ENCODE assay signal across 12 cellular contexts in the genomic region with DNA sequence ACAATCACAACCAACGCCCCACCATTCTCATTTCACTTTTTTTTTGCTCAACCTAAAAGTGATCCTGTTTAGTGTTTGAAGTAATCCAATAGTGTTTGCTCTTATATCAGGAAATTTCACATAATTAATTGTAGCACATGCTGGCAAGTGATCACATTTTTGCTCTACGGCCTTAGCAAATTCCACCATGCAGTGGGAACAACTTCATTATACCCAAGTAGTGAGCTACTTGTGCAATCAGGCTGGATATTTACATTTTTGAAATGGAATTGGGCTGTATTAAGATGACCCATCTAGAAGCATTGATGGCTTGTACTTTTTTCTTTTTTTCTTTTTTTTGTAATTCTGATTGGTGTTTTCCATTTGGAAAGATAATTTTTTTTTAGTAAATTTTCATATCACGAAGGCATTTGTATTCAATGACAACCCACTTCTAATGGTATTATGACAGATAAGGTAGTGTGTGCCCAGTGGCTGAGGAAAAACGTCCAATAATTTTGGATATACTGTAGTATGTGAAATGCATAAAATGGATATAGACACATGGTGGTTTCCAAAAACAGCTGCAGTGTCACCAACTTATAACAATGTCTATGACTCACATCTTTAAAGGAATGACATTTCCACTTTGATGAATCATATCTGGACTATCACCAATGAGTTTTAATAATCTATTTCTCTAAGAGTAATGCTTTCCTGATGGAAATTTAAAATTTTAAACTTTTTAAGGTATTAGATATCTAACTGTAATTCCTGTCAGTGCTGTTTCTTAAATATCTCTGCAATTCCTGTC.
A peak's percentile ranks its signal among the peaks of the same experiment; 100 is the strongest.
DNase-seq lines count a peak whose midpoint lies in the region; ATAC-seq and TF ChIP-seq lines count a peak whose summit lies in the region.
"Had no signal": no experiment of that assay in that cellular context is flagged by ENCODE, and none has a peak within 500 bp of the region (broad histone marks: within the 10 kb centered on the region; RNA-seq: fewer than 3 reads in every experiment).

No MANE protein-coding gene starts in this region.

- DNase-seq in AG08395 (ENCODE audit: low spot score): peak; percentile 50
- peak; percentile 66 for DNase-seq in M059J (ENCODE audit: low read depth)
- DNase-seq in dermis blood vessel endothelial cell: peak; percentile 21
- DNase-seq in GOT3 (lab: John Stamatoyannopoulos, UW): no peak
- no peak for DNase-seq in breast epithelium (ENCODE audit: low spot score in 2 of 2)
- DNase-seq: activated CD4-positive, alpha-beta memory T cell treated with anti-CD3 and anti-CD28 coated beads for 36 hours; AML-193; NCI-H187 had no signal

- H3K36me3 ChIP-seq in muscle layer of duodenum (ENCODE audit: control insufficient read depth in 1 of 2, insufficient read depth in 2 of 2, low read length in 2 of 2) (no peaks in the 10 kb centered on the region), breast epithelium (no peaks in the 10 kb centered on the region)

- ATAC-seq in HG03175 (IDR thresholded peaks at IDR 0.05; ENCODE audit: unreplicated experiment): no peak
- ATAC-seq in GM18861 (IDR thresholded peaks at IDR 0.05; ENCODE audit: unreplicated experiment): no peak

- TF ChIP-seq POLR2A in breast epithelium (IDR thresholded peaks at IDR 0.05): no peak

- H3K4me3 ChIP-seq in muscle layer of duodenum (ENCODE audit: low read depth in 1 of 2, low read length in 2 of 2) (no peak overlapping the region), breast epithelium (no peak overlapping the region)
- H3K4me3 ChIP-seq: SK-N-MC had no signal

- H3K9me3 ChIP-seq in muscle layer of duodenum (ENCODE audit: control insufficient read depth in 1 of 2, low read length in 2 of 2) (no peaks in the 10 kb centered on the region), breast epithelium (no peaks in the 10 kb centered on the region)

- H3K27me3 ChIP-seq in muscle layer of duodenum (ENCODE audit: low read depth, low read length): no peaks in the 10 kb centered on the region
- H3K27me3 ChIP-seq in breast epithelium: no peaks in the 10 kb centered on the region

- no peak for TF ChIP-seq CTCF in breast epithelium (IDR thresholded peaks at IDR 0.05)

- intact Hi-C loops in breast epithelium (cut with DNase I; ENCODE audit: low total_unique reads): no loop called here

- H3K4me1 ChIP-seq in muscle layer of duodenum (ENCODE audit: control insufficient read depth in 1 of 2, insufficient read depth in 2 of 2, low read length in 2 of 2): peaks cover 0 to 8% of the 10 kb centered on the region in 2 donors
- H3K4me1 ChIP-seq in breast epithelium: peaks cover 0 to 4% of the 10 kb centered on the region in 2 donors

- H3K27ac ChIP-seq in muscle layer of duodenum (ENCODE audit: low read length) (peak overlapping the region; percentile 40), breast epithelium (peak overlapping the region in 1 of 2 donors; percentile 52)
- H3K27ac ChIP-seq: SK-N-MC had no signal

Comparison
In these comparisons a context has a peak if more than half of its experiments do, and no peak if none do; other contexts are left out.
1. DNase-seq: peak in AG08395 (single experiment), M059J (single experiment) and dermis blood vessel endothelial cell (single experiment); none in GOT3 (single experiment) and breast epithelium (0 of 2).